Comparison of ENCODE assay signal across 1 cellular context in the genomic region with DNA sequence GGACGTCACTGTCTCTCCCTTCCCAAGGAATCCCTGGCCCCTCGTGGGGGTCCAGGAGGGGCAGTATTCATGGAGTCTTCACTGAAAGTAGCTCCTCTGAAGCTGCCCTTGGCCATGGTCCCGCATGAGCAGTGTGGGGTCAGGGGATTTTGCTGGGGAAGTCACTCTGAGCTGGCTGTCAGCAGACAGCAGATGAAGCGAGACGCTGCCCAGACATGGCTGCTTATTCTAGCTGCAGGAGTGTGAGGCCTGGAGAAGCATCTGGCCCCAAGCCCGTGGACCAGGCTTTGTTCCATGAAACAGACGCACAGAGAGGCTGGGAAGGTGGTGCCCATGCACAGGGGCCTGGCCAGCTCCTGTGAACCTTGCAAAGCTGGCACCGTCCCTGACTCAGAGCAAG.
TF ChIP-seq lines count a peak whose summit lies in the region.

No MANE protein-coding gene starts in this region.

TF ChIP-seq in SK-N-SH, 30 proteins besides CTCF, POLR2A, EP300 and RAD21 (continued from another document):
- TF ChIP-seq, protein P1, sequence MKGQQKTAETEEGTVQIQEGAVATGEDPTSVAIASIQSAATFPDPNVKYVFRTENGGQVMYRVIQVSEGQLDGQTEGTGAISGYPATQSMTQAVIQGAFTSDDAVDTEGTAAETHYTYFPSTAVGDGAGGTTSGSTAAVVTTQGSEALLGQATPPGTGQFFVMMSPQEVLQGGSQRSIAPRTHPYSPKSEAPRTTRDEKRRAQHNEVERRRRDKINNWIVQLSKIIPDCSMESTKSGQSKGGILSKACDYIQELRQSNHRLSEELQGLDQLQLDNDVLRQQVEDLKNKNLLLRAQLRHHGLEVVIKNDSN (IDR thresholded peaks at IDR 0.05; ENCODE audit: borderline replicate concordance, low read depth) = no peak
- TF ChIP-seq, protein P2, sequence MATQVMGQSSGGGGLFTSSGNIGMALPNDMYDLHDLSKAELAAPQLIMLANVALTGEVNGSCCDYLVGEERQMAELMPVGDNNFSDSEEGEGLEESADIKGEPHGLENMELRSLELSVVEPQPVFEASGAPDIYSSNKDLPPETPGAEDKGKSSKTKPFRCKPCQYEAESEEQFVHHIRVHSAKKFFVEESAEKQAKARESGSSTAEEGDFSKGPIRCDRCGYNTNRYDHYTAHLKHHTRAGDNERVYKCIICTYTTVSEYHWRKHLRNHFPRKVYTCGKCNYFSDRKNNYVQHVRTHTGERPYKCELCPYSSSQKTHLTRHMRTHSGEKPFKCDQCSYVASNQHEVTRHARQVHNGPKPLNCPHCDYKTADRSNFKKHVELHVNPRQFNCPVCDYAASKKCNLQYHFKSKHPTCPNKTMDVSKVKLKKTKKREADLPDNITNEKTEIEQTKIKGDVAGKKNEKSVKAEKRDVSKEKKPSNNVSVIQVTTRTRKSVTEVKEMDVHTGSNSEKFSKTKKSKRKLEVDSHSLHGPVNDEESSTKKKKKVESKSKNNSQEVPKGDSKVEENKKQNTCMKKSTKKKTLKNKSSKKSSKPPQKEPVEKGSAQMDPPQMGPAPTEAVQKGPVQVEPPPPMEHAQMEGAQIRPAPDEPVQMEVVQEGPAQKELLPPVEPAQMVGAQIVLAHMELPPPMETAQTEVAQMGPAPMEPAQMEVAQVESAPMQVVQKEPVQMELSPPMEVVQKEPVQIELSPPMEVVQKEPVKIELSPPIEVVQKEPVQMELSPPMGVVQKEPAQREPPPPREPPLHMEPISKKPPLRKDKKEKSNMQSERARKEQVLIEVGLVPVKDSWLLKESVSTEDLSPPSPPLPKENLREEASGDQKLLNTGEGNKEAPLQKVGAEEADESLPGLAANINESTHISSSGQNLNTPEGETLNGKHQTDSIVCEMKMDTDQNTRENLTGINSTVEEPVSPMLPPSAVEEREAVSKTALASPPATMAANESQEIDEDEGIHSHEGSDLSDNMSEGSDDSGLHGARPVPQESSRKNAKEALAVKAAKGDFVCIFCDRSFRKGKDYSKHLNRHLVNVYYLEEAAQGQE (IDR thresholded peaks at IDR 0.05; ENCODE audit: low read depth, low read length) = no peak
- TF ChIP-seq, protein P3, sequence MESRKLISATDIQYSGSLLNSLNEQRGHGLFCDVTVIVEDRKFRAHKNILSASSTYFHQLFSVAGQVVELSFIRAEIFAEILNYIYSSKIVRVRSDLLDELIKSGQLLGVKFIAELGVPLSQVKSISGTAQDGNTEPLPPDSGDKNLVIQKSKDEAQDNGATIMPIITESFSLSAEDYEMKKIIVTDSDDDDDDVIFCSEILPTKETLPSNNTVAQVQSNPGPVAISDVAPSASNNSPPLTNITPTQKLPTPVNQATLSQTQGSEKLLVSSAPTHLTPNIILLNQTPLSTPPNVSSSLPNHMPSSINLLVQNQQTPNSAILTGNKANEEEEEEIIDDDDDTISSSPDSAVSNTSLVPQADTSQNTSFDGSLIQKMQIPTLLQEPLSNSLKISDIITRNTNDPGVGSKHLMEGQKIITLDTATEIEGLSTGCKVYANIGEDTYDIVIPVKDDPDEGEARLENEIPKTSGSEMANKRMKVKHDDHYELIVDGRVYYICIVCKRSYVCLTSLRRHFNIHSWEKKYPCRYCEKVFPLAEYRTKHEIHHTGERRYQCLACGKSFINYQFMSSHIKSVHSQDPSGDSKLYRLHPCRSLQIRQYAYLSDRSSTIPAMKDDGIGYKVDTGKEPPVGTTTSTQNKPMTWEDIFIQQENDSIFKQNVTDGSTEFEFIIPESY (IDR thresholded peaks at IDR 0.05; ENCODE audit: borderline replicate concordance, low read depth) = no peak
- no peak for TF ChIP-seq EZH2phosphoT487 (IDR thresholded peaks at IDR 0.05; ENCODE audit: borderline replicate concordance, low read depth)
- TF ChIP-seq CHD2 (IDR thresholded peaks at IDR 0.05; ENCODE audit: low read length, partially characterized antibody) = peak; percentile 53
- TF ChIP-seq NFIC (IDR thresholded peaks at IDR 0.05; ENCODE audit: borderline replicate concordance) = peak; percentile 7; the same call in 1 of the 2 replicates
- no peak for TF ChIP-seq SIN3A (IDR thresholded peaks at IDR 0.05; ENCODE audit: borderline replicate concordance, low read depth, low read length)
- no peak for TF ChIP-seq TAF1 (IDR thresholded peaks at IDR 0.05; ENCODE audit: borderline replicate concordance, low read depth, low read length)
- TF ChIP-seq FOXJ3 (CRISPR knock-in tag; IDR thresholded peaks at IDR 0.05) = 0 out of 2 replicates have a peak, but pooled peaks have one; percentile 58
- TF ChIP-seq, protein P4, sequence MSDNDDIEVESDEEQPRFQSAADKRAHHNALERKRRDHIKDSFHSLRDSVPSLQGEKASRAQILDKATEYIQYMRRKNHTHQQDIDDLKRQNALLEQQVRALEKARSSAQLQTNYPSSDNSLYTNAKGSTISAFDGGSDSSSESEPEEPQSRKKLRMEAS (IDR thresholded peaks at IDR 0.05; ENCODE audit: low read depth) = no peak
- peak; percentile 61; the same call in 1 of the 2 replicates for TF ChIP-seq MXI1 (IDR thresholded peaks at IDR 0.05; ENCODE audit: low read depth, low read length)
- no peak for TF ChIP-seq TEAD4 (IDR thresholded peaks at IDR 0.05; ENCODE audit: borderline replicate concordance, insufficient read depth)
TF ChIP-seq in SK-N-SH: peak in this region for 8.
